In the genomic region with DNA sequence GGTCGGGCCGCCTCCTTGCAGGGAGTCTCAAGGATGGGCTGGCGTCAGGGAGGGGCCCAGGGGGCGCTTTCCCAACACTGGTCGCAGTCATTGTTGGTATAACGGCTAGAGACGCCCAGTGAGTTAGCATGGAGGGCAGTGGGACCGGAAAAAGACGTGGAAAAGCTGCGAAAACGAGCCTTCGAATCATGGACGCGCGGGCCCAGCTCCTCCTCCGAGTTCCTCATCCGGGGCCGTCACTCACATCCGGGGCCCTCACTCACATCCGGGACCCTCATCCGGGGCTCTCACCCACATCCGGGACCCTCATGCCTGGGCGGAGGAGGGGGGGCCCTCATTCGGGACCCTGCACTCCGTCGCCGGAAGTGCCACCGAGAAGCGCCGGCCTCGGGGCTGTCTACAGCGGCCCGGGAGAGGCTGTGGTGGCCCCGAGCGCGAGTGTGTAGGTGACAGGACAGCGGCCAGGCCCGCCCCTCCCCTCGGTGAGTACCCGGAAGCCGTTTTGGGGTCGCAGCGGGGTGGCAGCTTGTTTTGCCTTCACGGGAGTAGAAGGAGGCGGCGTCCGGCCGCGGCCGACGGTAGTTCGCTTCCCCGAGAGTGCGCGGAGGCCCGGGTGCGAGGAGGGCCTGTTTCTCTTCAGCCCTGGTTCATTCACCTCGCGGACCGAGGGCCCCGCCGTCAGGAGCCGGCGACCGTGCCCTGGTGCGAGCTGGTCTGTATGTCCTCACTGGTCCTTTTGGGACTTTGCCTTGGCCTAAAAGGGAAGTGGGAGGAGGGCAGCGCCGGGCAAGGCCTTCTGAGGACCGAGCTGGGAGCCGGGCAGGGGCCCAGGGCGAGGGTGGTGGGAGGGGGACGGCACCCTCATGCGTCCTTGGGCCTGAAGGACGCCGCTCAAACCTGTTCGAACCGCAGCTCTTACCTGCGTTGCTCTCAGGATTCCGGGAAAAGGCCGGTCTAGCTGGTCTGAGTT, we compare ENCODE assay signal across 1 cellular context.
TF ChIP-seq lines count a peak whose summit lies in the region.

Gene ZNF655, plus strand, starts transcription at position 337 of the 970 bp plus-strand sequence. CDS start 1,918 bp downstream, outside the sequence.

TF ChIP-seq in HepG2, 621 proteins besides CTCF, POLR2A, EP300 and RAD21 (continued from another document and continues in another):
- TF ChIP-seq ZNF407 (CRISPR knock-in tag; IDR thresholded peaks at IDR 0.05; ENCODE audit: not compliant biosample characterization) (peak; percentile 45), ZNF646 (CRISPR knock-in tag; IDR thresholded peaks at IDR 0.05) (0 out of 2 replicates have a peak, but pooled peaks have one; percentile 27), ARNT (IDR thresholded peaks at IDR 0.05) (no peak), ZNF563 (CRISPR knock-in tag; IDR thresholded peaks at IDR 0.05) (peak; percentile 17; the same call in 1 of the 2 replicates), ZZZ3 (CRISPR knock-in tag; IDR thresholded peaks at IDR 0.05; ENCODE audit: borderline replicate concordance) (peak; percentile 99; the same call in 1 of the 2 replicates), TFE3 (CRISPR knock-in tag; IDR thresholded peaks at IDR 0.05) (peak; percentile 31; the same call in 1 of the 2 replicates), TFDP1 (CRISPR knock-in tag; IDR thresholded peaks at IDR 0.05; ENCODE audit: borderline replicate concordance) (no peak; the same call in 1 of the 2 replicates), SP4 (CRISPR knock-in tag; IDR thresholded peaks at IDR 0.05) (peak; percentile 21; the same call in 1 of the 2 replicates), MEF2D (CRISPR knock-in tag; IDR thresholded peaks at IDR 0.05) (peak; percentile 69; the same call in 1 of the 2 replicates), PAXIP1 (CRISPR knock-in tag; conservative IDR thresholded peaks at IDR 0.05) (peak; percentile 46), CREBL2 (CRISPR knock-in tag; IDR thresholded peaks at IDR 0.05; ENCODE audit: borderline replicate concordance) (peak; percentile 18; the same call in 1 of the 2 replicates), CHD4 (IDR thresholded peaks at IDR 0.05; ENCODE audit: borderline replicate concordance, low read length) (no peak), CHCHD3 (CRISPR knock-in tag; IDR thresholded peaks at IDR 0.05) (0 out of 2 replicates have a peak, but pooled peaks have one; percentile 23), ZFP82 (CRISPR knock-in tag; IDR thresholded peaks at IDR 0.05; ENCODE audit: borderline replicate concordance) (peak; percentile 81; the same call in 1 of the 2 replicates), ZNF558 (CRISPR knock-in tag; IDR thresholded peaks at IDR 0.05; ENCODE audit: borderline replicate concordance) (peak; percentile 83), FOXK2 (IDR thresholded peaks at IDR 0.05) (no peak)
- TF ChIP-seq, protein P1, sequence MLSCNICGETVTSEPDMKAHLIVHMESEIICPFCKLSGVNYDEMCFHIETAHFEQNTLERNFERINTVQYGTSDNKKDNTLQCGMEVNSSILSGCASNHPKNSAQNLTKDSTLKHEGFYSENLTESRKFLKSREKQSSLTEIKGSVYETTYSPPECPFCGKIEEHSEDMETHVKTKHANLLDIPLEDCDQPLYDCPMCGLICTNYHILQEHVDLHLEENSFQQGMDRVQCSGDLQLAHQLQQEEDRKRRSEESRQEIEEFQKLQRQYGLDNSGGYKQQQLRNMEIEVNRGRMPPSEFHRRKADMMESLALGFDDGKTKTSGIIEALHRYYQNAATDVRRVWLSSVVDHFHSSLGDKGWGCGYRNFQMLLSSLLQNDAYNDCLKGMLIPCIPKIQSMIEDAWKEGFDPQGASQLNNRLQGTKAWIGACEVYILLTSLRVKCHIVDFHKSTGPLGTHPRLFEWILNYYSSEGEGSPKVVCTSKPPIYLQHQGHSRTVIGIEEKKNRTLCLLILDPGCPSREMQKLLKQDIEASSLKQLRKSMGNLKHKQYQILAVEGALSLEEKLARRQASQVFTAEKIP (CRISPR knock-in tag; IDR thresholded peaks at IDR 0.05; ENCODE audit: borderline replicate concordance) = no peak
- TF ChIP-seq, protein P2, sequence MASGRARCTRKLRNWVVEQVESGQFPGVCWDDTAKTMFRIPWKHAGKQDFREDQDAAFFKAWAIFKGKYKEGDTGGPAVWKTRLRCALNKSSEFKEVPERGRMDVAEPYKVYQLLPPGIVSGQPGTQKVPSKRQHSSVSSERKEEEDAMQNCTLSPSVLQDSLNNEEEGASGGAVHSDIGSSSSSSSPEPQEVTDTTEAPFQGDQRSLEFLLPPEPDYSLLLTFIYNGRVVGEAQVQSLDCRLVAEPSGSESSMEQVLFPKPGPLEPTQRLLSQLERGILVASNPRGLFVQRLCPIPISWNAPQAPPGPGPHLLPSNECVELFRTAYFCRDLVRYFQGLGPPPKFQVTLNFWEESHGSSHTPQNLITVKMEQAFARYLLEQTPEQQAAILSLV (CRISPR knock-in tag; IDR thresholded peaks at IDR 0.05; ENCODE audit: borderline replicate concordance) = peak; percentile 39; the same call in 1 of the 2 replicates
